In the genomic region with DNA sequence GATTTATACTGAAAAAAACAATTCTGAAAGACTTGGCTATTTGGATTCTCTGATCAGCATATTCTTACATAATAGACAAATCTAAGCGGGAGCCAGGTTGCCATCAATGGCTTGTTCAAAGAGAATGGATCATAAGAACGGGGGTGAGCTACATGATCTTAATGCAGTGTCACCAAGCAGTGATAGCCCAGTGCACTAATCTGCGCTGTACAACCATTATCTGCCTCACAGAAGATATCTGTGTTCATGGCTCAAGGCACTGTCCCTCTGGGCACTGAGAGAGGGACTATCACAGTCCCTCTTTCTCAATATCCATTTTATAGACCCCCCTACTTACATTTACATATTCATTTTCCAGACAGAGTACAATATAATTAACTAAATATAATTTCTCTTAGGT, we compare ENCODE assay signal across 11 cellular contexts.
"Had no signal": no experiment of that assay in that cellular context is flagged by ENCODE, and none has a peak within 500 bp of the region (broad histone marks: within the 10 kb centered on the region; RNA-seq: fewer than 3 reads in every experiment).

No MANE protein-coding gene starts in this region.

- H2AFZ ChIP-seq: GM23248, GM23338 had no signal

- H3K9ac ChIP-seq: GM23248 had no signal

- H3K4me3 ChIP-seq: GM23248, GM23338, HAP-1 had no signal

- H3K9me3 ChIP-seq: HAP-1 had no signal

- H3K27ac ChIP-seq: GM23248 had no signal

- DNase-seq: GM23248, GOT3, H7, H9, HCEC 1CT, HFFc6 had no signal

- H3K4me2 ChIP-seq: GM23338 had no signal

- ATAC-seq: GM23338, HCT116 had no signal

- FAIRE-seq: H1, H54 had no signal

- H3K4me1 ChIP-seq: HAP-1 had no signal

- H3K36me3 ChIP-seq: HAP-1 had no signal
